In the genomic region with DNA sequence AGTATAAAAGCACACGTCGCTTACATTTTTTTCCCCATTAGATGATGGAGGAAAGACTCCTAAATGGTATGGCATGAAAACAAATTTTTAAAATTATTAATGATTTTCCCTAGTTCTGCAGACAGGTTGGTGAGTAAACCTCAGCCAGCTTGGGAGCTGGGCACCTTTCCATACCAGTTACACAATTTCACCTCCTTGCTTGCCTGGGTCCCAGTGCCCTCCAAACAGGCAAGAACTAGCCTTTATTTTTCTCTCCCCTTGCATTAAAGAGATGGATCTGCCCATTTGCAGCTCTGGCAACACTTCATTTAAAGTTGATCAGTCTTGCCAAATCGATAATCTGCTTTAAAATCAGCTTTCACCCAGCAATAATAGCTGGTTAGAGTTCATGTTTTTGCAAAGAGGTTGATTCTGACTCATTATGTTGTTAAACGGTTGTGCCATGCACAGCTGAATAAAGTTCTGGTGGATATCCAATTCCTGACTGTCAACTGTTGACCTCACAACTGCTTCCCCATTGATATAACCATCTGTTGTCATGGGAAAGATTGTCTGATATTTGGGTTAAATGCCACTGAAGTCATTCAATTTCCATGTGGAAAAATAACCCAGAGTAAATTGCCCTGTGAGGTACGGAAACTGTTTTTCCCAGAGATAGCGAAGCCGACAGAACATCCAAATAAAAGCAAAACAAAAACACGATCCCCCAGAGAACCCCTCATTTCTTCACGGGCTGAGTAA, we compare ENCODE assay signal across 8 cellular contexts. TPM values are rescaled to one million over a fixed set of nuclear protein-coding genes. Genes with fewer than 3 reads are reported as not detected.
DNase-seq lines count a peak whose midpoint lies in the region; ATAC-seq, FAIRE-seq and TF ChIP-seq lines count a peak whose summit lies in the region.

No MANE protein-coding gene starts in this region.

- H3K27me3 ChIP-seq in RWPE2 (ENCODE audit: insufficient read depth, poor library complexity, severe bottlenecking), result no peaks in the 10 kb centered on the region
- no peaks in the 10 kb centered on the region for H3K27me3 ChIP-seq in endothelial cell of umbilical vein (ENCODE audit: control insufficient read depth in 2 of 2, insufficient read depth in 2 of 2, low read length in 2 of 2)
- no peaks in the 10 kb centered on the region for H3K27me3 ChIP-seq in muscle layer of duodenum (ENCODE audit: low read depth, low read length)

- peak overlapping the region; percentile 36 for H3K4me3 ChIP-seq in RWPE2 (ENCODE audit: severe bottlenecking)
- H3K4me3 ChIP-seq in endothelial cell of umbilical vein (replicated peaks in 1 of 3; ENCODE audit: insufficient read depth in 1 of 3, low read depth in 1 of 3, low read length in 3 of 3), result peak overlapping the region; percentile 42 to 72 (median 63)
- peak overlapping the region; percentile 61 to 64 for H3K4me3 ChIP-seq in muscle layer of duodenum (ENCODE audit: low read depth in 1 of 2, low read length in 2 of 2)

- BruUV-seq in endothelial cell of umbilical vein (replicated peaks; lab: Mats Ljungman, UMichigan), result no TSS peak

- H3K9me3 ChIP-seq in RWPE2 (ENCODE audit: severe bottlenecking), result no peaks in the 10 kb centered on the region
- H3K9me3 ChIP-seq in endothelial cell of umbilical vein (replicated peaks; ENCODE audit: control insufficient read depth, insufficient read depth, low read length), result no peaks in the 10 kb centered on the region
- no peaks in the 10 kb centered on the region for H3K9me3 ChIP-seq in muscle layer of duodenum (ENCODE audit: control insufficient read depth in 1 of 2, low read length in 2 of 2)

- FAIRE-seq in endothelial cell of umbilical vein (lab: Jason Lieb, UNC), result peak; percentile 87

- TF ChIP-seq CTCF in RWPE2 (IDR thresholded peaks at IDR 0.05; ENCODE audit: poor library complexity, severe bottlenecking) (no peak), endothelial cell of umbilical vein (IDR thresholded peaks at IDR 0.05; ENCODE audit: extremely low read depth in 1 of 2, insufficient read depth in 1 of 2, low read depth in 1 of 2, low read length in 2 of 2) (no peak)

- peaks cover 7% of the 10 kb centered on the region for H3K36me3 ChIP-seq in RWPE2 (ENCODE audit: low read depth)
- H3K36me3 ChIP-seq in endothelial cell of umbilical vein (ENCODE audit: control insufficient read depth in 2 of 2, extremely low read depth in 1 of 2, insufficient read depth in 2 of 2, low read length in 2 of 2), result peaks cover 0 to 4% of the 10 kb centered on the region in 2 experiments
- H3K36me3 ChIP-seq in muscle layer of duodenum (ENCODE audit: control insufficient read depth in 1 of 2, insufficient read depth in 2 of 2, low read length in 2 of 2), result no peaks in the 10 kb centered on the region

- peak; percentile 49 for TF ChIP-seq POLR2A in endothelial cell of umbilical vein (IDR thresholded peaks at IDR 0.05; ENCODE audit: low read depth, low read length)

- H3K4me1 ChIP-seq in RWPE2 (ENCODE audit: insufficient read depth, poor library complexity, severe bottlenecking), result peaks cover 10% of the 10 kb centered on the region
- H3K4me1 ChIP-seq in endothelial cell of umbilical vein (ENCODE audit: control insufficient read depth, extremely low read depth, insufficient read depth, low read length), result peaks cover 19% of the 10 kb centered on the region
- peaks cover 7 to 12% of the 10 kb centered on the region in 2 donors for H3K4me1 ChIP-seq in muscle layer of duodenum (ENCODE audit: control insufficient read depth in 1 of 2, insufficient read depth in 2 of 2, low read length in 2 of 2)

- peak overlapping the region; percentile 81 for H3K9ac ChIP-seq in endothelial cell of umbilical vein (replicated peaks; ENCODE audit: extremely low read depth, insufficient read depth, low read length)

- H4K20me1 ChIP-seq in endothelial cell of umbilical vein (replicated peaks; ENCODE audit: control insufficient read depth, extremely low read depth, insufficient read depth, low read length), result no peaks in the 10 kb centered on the region

- H3K79me2 ChIP-seq in endothelial cell of umbilical vein (ENCODE audit: control insufficient read depth, insufficient read depth, low read length), result no peaks in the 10 kb centered on the region

- peak overlapping the region; percentile 93 for H2AFZ ChIP-seq in endothelial cell of umbilical vein (ENCODE audit: low read depth, low read length)

- DNase-seq in Right ventricle myocardium superior (no peak), Right ventricle myocardium inferior (ENCODE audit: missing footprints) (no peak), RWPE2 (ENCODE audit: low spot score) (no peak), endothelial cell of umbilical vein (ENCODE audit: low read depth, low spot score) (peak; percentile 98), DMS114 treated with DMSO at 0.1 percent for 48 hours (lab: John Stamatoyannopoulos, UW; ENCODE audit: unreplicated experiment) (no peak), NCI-H128 (lab: John Stamatoyannopoulos, UW; ENCODE audit: unreplicated experiment) (no peak)

- H3K27ac ChIP-seq in RWPE2 (ENCODE audit: poor library complexity, severe bottlenecking), result peak overlapping the region; percentile 78
- peak overlapping the region; percentile 62 for H3K27ac ChIP-seq in endothelial cell of umbilical vein (ENCODE audit: insufficient read depth, low read depth, low read length)
- H3K27ac ChIP-seq in muscle layer of duodenum (ENCODE audit: low read length), result no peak overlapping the region

- intact Hi-C loops in Right ventricle myocardium superior (cut with DNase I), result no loop called here
- intact Hi-C loops in Right ventricle myocardium inferior (cut with DNase I), result no loop called here
- intact Hi-C loops in endothelial cell of umbilical vein (cut with micrococcal nuclease), result loop anchor here (1.0 kb wide), 4 partner anchors 16 to 58 kb away; partner anchors contain the start of gene KPNA2

- ATAC-seq in Right ventricle myocardium superior (ENCODE audit: poor library complexity) (peak; percentile 11), Right ventricle myocardium inferior (no peak), RWPE2 (ENCODE audit: low read depth) (peak; percentile 52), GM21447 (IDR thresholded peaks at IDR 0.05; ENCODE audit: unreplicated experiment) (no peak)

- peak overlapping the region; percentile 64 for H3K4me2 ChIP-seq in endothelial cell of umbilical vein (ENCODE audit: insufficient read depth, low read length)

- CTCF ChIA-PET in endothelial cell of umbilical vein (lab: Charles Lee), result interaction anchor here (0.6 to 3.9 kb wide), 5 partner anchors 10 to 25 kb away, joined by 3 to 13 read pairs (median 3); no protein-coding TSS in a partner anchor

- POLR2A ChIA-PET in endothelial cell of umbilical vein (lab: Charles Lee), result interaction anchor here (1.1 kb wide), 1 partner anchor 40 kb away, joined by 4 read pairs; the partner anchor contains the start of gene KPNA2

- no peaks in the 10 kb centered on the region for H3K9me1 ChIP-seq in endothelial cell of umbilical vein (replicated peaks; ENCODE audit: control insufficient read depth, extremely low read depth, insufficient read depth, low read length)

- dilution Hi-C loops in endothelial cell of umbilical vein (cut with MboI; ENCODE audit: extremely low pct_ligation_motif_present, low sequenced_read_pairs), result no loop called here

TF ChIP-seq in endothelial cell of umbilical vein, 7 proteins besides CTCF, POLR2A, EP300 and RAD21:
- no peak for TF ChIP-seq MYC (IDR thresholded peaks at IDR 0.05; ENCODE audit: low read depth, low read length)
- no peak for TF ChIP-seq EZH2 (IDR thresholded peaks at IDR 0.05; ENCODE audit: borderline replicate concordance, low read depth, low read length, severe bottlenecking)
- TF ChIP-seq JUN (IDR thresholded peaks at IDR 0.05; ENCODE audit: borderline replicate concordance, insufficient read depth, insufficient read length, low read depth), result peak; percentile 88
- peak; percentile 59 for TF ChIP-seq POLR2AphosphoS5 (IDR thresholded peaks at IDR 0.05; ENCODE audit: insufficient read depth, low read depth, low read length)
- peak; percentile 51 for TF ChIP-seq FOS (IDR thresholded peaks at IDR 0.05; ENCODE audit: borderline replicate concordance, insufficient read depth, low read length)
- TF ChIP-seq GATA2 (IDR thresholded peaks at IDR 0.05; ENCODE audit: insufficient read depth, insufficient read length, low read depth, low read length), result peak; percentile 86
- TF ChIP-seq, protein P1, sequence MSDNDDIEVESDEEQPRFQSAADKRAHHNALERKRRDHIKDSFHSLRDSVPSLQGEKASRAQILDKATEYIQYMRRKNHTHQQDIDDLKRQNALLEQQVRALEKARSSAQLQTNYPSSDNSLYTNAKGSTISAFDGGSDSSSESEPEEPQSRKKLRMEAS (IDR thresholded peaks at IDR 0.05; ENCODE audit: insufficient read depth, insufficient read length), result no peak

RNA-seq across cellular contexts. Expression of gene C17orf58, which starts 1.3 kb away (rescaled TPM):
- total RNA-seq in Right ventricle myocardium superior (7.9 TPM), Right ventricle myocardium inferior (8.3 TPM), endothelial cell of umbilical vein (13.4 and 24.5 TPM in 2 replicates)
- 35.5 and 40.0 TPM in 2 replicates for polyA plus RNA-seq in endothelial cell of umbilical vein
- 28.6 and 34.5 TPM in 2 replicates for polyA plus RNA-seq in endothelial cell of umbilical vein (2011; cell fraction: cytosol; rRNA removed)
- polyA plus RNA-seq in endothelial cell of umbilical vein (2011; cell fraction: nucleus; rRNA removed), result 38.6 and 39.9 TPM in 2 replicates
- 22.3 and 24.3 TPM in 2 replicates for polyA plus RNA-seq in endothelial cell of umbilical vein (2012)
- 25.1 and 29.9 TPM in 2 replicates for polyA minus RNA-seq in endothelial cell of umbilical vein
- 5.3 TPM for polyA minus RNA-seq in endothelial cell of umbilical vein (2011; cell fraction: cytosol; rRNA and poly(A)+ RNA removed)
- 13.5 and 20.5 TPM in 2 replicates for polyA minus RNA-seq in endothelial cell of umbilical vein (2011; cell fraction: nucleus; rRNA and poly(A)+ RNA removed)

RNA-seq across cellular contexts. Expression of gene KPNA2, which starts 40.5 kb away (rescaled TPM):
- 19.7 TPM for total RNA-seq in Right ventricle myocardium superior
- 20.8 TPM for total RNA-seq in Right ventricle myocardium inferior
- total RNA-seq in endothelial cell of umbilical vein, result 311 and 382 TPM in 2 replicates
- polyA plus RNA-seq in endothelial cell of umbilical vein, result 252 and 259 TPM in 2 replicates
- 238 and 268 TPM in 2 replicates for polyA plus RNA-seq in endothelial cell of umbilical vein (2011; cell fraction: cytosol; rRNA removed)
- polyA plus RNA-seq in endothelial cell of umbilical vein (2011; cell fraction: nucleus; rRNA removed), result 209 and 217 TPM in 2 replicates
- polyA plus RNA-seq in endothelial cell of umbilical vein (2012), result 267 and 391 TPM in 2 replicates
- 488 and 522 TPM in 2 replicates for polyA minus RNA-seq in endothelial cell of umbilical vein
- polyA minus RNA-seq in endothelial cell of umbilical vein (2011; cell fraction: cytosol; rRNA and poly(A)+ RNA removed), result 278 TPM
- polyA minus RNA-seq in endothelial cell of umbilical vein (2011; cell fraction: nucleus; rRNA and poly(A)+ RNA removed), result 156 and 233 TPM in 2 replicates

Comparison
In these comparisons a context has a peak if more than half of its experiments do, and no peak if none do; other contexts are left out.
1. ATAC-seq: peak in Right ventricle myocardium superior (single experiment) and RWPE2 (single experiment); none in Right ventricle myocardium inferior (single experiment) and GM21447 (single experiment).
2. RNA of gene KPNA2, which starts 40.5 kb away (total RNA-seq): 311 to 382 TPM in endothelial cell of umbilical vein; 20.8 TPM in Right ventricle myocardium inferior (single experiment) and 19.7 TPM in Right ventricle myocardium superior (single experiment); every median in the first group is over 10 times any median in the second.
3. Peak in every context shown above with its lines, with median percentiles within 50 percentile points of each other: H3K4me3 ChIP-seq.